8 cellular contexts compared by ENCODE assay signal in the genomic region with DNA sequence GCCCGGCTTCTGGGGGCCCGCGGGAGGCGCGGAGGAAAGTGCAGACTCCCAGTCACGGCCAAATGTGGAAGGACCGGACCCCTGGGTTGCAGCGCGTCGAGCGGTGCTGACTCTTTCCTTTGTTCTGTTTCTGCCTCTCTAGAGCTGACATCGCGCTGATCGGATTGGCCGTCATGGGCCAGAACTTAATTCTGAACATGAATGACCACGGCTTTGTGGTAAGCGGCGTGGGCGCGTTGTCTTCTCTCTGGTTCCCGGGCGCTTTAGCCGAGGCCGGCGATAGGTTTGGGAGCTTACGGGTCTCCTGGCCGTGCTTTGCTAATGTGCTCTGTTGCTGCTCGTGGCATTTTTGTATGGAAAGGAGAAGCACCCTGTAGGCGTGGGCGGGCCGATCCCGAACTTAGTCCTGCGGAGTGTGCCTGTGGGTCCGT. TPM values are rescaled to one million over a fixed set of nuclear protein-coding genes. Genes with fewer than 3 reads are reported as not detected.
DNase-seq lines count a peak whose midpoint lies in the region; ATAC-seq and TF ChIP-seq lines count a peak whose summit lies in the region.

No MANE protein-coding gene starts in this region.

- ATAC-seq in activated T-cell treated with anti-CD3 and anti-CD28 coated beads, Interleukin-2, amount 50 U/mL, for 4 hours, result no peak
- ATAC-seq in RWPE2 (ENCODE audit: low read depth) (no peak; the same call in 1 of the 3 replicates), HG02938 (IDR thresholded peaks at IDR 0.05; ENCODE audit: unreplicated experiment) (no peak), GM18520 (IDR thresholded peaks at IDR 0.05; ENCODE audit: unreplicated experiment) (no peak)

- H3K27me3 ChIP-seq in RWPE2 (ENCODE audit: insufficient read depth, poor library complexity, severe bottlenecking) (no peaks in the 10 kb centered on the region), ectodermal cell (ENCODE audit: control insufficient read depth, insufficient read depth, low read length, poor library complexity, severe bottlenecking) (no peaks in the 10 kb centered on the region), tibial artery (no peaks in the 10 kb centered on the region)

- DNase-seq in activated T-cell treated with anti-CD3 and anti-CD28 coated beads, Interleukin-2, amount 50 U/mL, for 4 hours, result no peak
- no peak for DNase-seq in activated T-cell treated with anti-CD3 and anti-CD28 coated beads, Interleukin-2, amount 50 U/mL, for 48 hours
- DNase-seq in RWPE2 (ENCODE audit: low spot score), result no peak
- peak; percentile 31 to 72 for DNase-seq in tibial artery

- no peaks in the 10 kb centered on the region for H3K27me3 Mint-ChIP-seq in activated T-cell treated with anti-CD3 and anti-CD28 coated beads, Interleukin-2, amount 50 U/mL, for 4 hours (ENCODE audit: low read depth)

- peaks cover under 1% of the 10 kb centered on the region for H3K9me3 ChIP-seq in RWPE2 (ENCODE audit: severe bottlenecking)
- H3K9me3 ChIP-seq in ectodermal cell (ENCODE audit: control insufficient read depth, low read length), result no peaks in the 10 kb centered on the region
- H3K9me3 ChIP-seq in mesodermal cell (ENCODE audit: control insufficient read depth, low read length), result no peaks in the 10 kb centered on the region
- H3K9me3 ChIP-seq in tibial artery, result no peaks in the 10 kb centered on the region

- peaks cover 23% of the 10 kb centered on the region for H3K4me1 Mint-ChIP-seq in activated T-cell treated with anti-CD3 and anti-CD28 coated beads, Interleukin-2, amount 50 U/mL, for 4 hours (ENCODE audit: low read depth)

- H3K4me1 ChIP-seq in RWPE2 (ENCODE audit: insufficient read depth, poor library complexity, severe bottlenecking) (peaks cover 16% of the 10 kb centered on the region), ectodermal cell (ENCODE audit: control insufficient read depth, insufficient read depth, low read length) (no peaks in the 10 kb centered on the region), mesodermal cell (ENCODE audit: control insufficient read depth, insufficient read depth, low read length, poor library complexity, severe bottlenecking) (peaks cover 25% of the 10 kb centered on the region), tibial artery (peaks cover 0 to 15% (median 11%) of the 10 kb centered on the region in 4 donors)

- H3K36me3 Mint-ChIP-seq in activated T-cell treated with anti-CD3 and anti-CD28 coated beads, Interleukin-2, amount 50 U/mL, for 4 hours (ENCODE audit: insufficient read depth), result peaks cover 14% of the 10 kb centered on the region

- no peak for TF ChIP-seq CTCF in RWPE2 (IDR thresholded peaks at IDR 0.05; ENCODE audit: poor library complexity, severe bottlenecking)
- no peak for TF ChIP-seq CTCF in tibial artery (IDR thresholded peaks at IDR 0.05)

- 0 to 1% methylated on average over 34 of the region's 34 CpGs for WGBS in ectodermal cell, 2 experiments
- 0 to 1% methylated on average over 34 of the region's 34 CpGs for WGBS in mesodermal cell (ENCODE audit: insufficient coverage in 2 of 2), 2 experiments

- intact Hi-C loops in tibial artery (cut with DNase I; ENCODE audit: low total_unique reads), result no loop called here

- H3K36me3 ChIP-seq in RWPE2 (ENCODE audit: low read depth) (peaks cover 38% of the 10 kb centered on the region), ectodermal cell (ENCODE audit: control insufficient read depth, insufficient read depth, low read length) (peaks cover 24% of the 10 kb centered on the region), mesodermal cell (ENCODE audit: control insufficient read depth, insufficient read depth, low read length) (peaks cover 46% of the 10 kb centered on the region), tibial artery (peaks cover 16 to 19% (median 19%) of the 10 kb centered on the region in 3 donors)

- peak overlapping the region; percentile 90 for H3K4me3 Mint-ChIP-seq in activated T-cell treated with anti-CD3 and anti-CD28 coated beads, Interleukin-2, amount 50 U/mL, for 4 hours

- peak overlapping the region; percentile 66 for H3K4me3 ChIP-seq in RWPE2 (ENCODE audit: severe bottlenecking)
- peak overlapping the region; percentile 86 for H3K4me3 ChIP-seq in ectodermal cell (ENCODE audit: insufficient read depth, low read depth, low read length)
- peak overlapping the region; percentile 85 for H3K4me3 ChIP-seq in mesodermal cell (ENCODE audit: extremely low read depth, insufficient read depth, low read length, poor library complexity, severe bottlenecking)
- peak overlapping the region; percentile 83 to 92 for H3K4me3 ChIP-seq in tibial artery

- H3K9me3 Mint-ChIP-seq in activated T-cell treated with anti-CD3 and anti-CD28 coated beads, Interleukin-2, amount 50 U/mL, for 4 hours, result no peaks in the 10 kb centered on the region

- H3K27ac ChIP-seq in RWPE2 (ENCODE audit: poor library complexity, severe bottlenecking) (peak overlapping the region; percentile 63), ectodermal cell (ENCODE audit: insufficient read depth, low read depth, low read length, poor library complexity, severe bottlenecking) (peak overlapping the region; percentile 96), mesodermal cell (ENCODE audit: low read depth, low read length, severe bottlenecking) (peak overlapping the region; percentile 94), tibial artery (peak overlapping the region; percentile 81 to 88)

RNA-seq across cellular contexts. Expression of gene PGD, which starts 0.6 kb away (rescaled TPM):
- 100 to 1,000 TPM in 1 of 3 donors, 10 to 100 TPM in 2; 82.2 to 105 (median 93.1) TPM for total RNA-seq in activated T-cell treated with anti-CD3 and anti-CD28 coated beads, Interleukin-2, amount 50 U/mL, for 4 hours
- polyA plus RNA-seq in ectodermal cell (2013, experiment 1 of 4), result 531 TPM
- polyA plus RNA-seq in ectodermal cell (2013, experiment 2 of 4), result 512 TPM
- polyA plus RNA-seq in ectodermal cell (2013, experiment 3 of 4), result 289 TPM
- polyA plus RNA-seq in ectodermal cell (2013, experiment 4 of 4), result 314 TPM
- 250 TPM for polyA plus RNA-seq in mesodermal cell (2013, experiment 1 of 2)
- polyA plus RNA-seq in mesodermal cell (2013, experiment 2 of 2), result 230 TPM

RNA-seq across cellular contexts. Expression of gene CENPS, which starts 30.7 kb away (rescaled TPM):
- 10 to 100 TPM; 16.3 to 24.2 (median 22.3) TPM for total RNA-seq in activated T-cell treated with anti-CD3 and anti-CD28 coated beads, Interleukin-2, amount 50 U/mL, for 4 hours
- 39.5 TPM for polyA plus RNA-seq in ectodermal cell (2013, experiment 1 of 4)
- 38.9 TPM for polyA plus RNA-seq in ectodermal cell (2013, experiment 2 of 4)
- 29.3 TPM for polyA plus RNA-seq in ectodermal cell (2013, experiment 3 of 4)
- 33.9 TPM for polyA plus RNA-seq in ectodermal cell (2013, experiment 4 of 4)
- polyA plus RNA-seq in mesodermal cell (2013, experiment 1 of 2), result 14.5 TPM
- 12.6 TPM for polyA plus RNA-seq in mesodermal cell (2013, experiment 2 of 2)

RNA-seq across cellular contexts. Expression of gene CORT, which starts 50.3 kb away (rescaled TPM):
- under 1 TPM in 1 of 3 donors, not detected in 2; 0.32 TPM for total RNA-seq in activated T-cell treated with anti-CD3 and anti-CD28 coated beads, Interleukin-2, amount 50 U/mL, for 4 hours
- polyA plus RNA-seq in ectodermal cell (2013, experiment 1 of 4), result 0.78 TPM
- 1.1 TPM for polyA plus RNA-seq in ectodermal cell (2013, experiment 2 of 4)
- polyA plus RNA-seq in ectodermal cell (2013, experiment 3 of 4), result 0.37 TPM
- 0.77 TPM for polyA plus RNA-seq in ectodermal cell (2013, experiment 4 of 4)
- polyA plus RNA-seq in mesodermal cell (2013, experiment 1 of 2), result 0.41 TPM
- 0.56 TPM for polyA plus RNA-seq in mesodermal cell (2013, experiment 2 of 2)

Comparison
In these comparisons a context has a peak if more than half of its experiments do, and no peak if none do; other contexts are left out.
1. DNase-seq: peak in tibial artery (2 of 2); none in activated T-cell treated with anti-CD3 and anti-CD28 coated beads, Interleukin-2, amount 50 U/mL, for 4 hours (single experiment), activated T-cell treated with anti-CD3 and anti-CD28 coated beads, Interleukin-2, amount 50 U/mL, for 48 hours (0 of 2) and RWPE2 (single experiment).
2. Peak in every context shown above with its lines, with median percentiles within 50 percentile points of each other: H3K27ac ChIP-seq and H3K4me3 ChIP-seq.